ENCODE assay signal across 1 cellular context in the genomic region with DNA sequence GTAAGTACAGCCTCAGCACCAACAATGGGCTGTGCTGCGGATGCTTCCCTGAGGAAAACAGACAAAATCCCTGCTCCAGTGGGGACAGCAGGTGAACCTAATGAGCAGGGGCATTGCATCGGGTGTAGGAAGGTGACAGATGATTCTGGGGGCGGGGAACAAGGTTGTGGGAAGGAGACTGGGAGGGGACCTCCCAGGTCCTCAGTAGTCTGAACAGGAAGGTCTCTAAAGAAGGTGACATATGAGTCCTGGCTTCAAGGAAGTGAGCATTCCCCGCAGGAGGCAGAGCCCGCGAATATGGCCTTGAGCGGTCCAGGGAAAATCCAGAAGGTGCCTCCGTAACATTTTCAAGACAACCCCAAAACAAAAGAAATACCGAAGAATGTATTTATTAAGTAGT.
TF ChIP-seq lines count a peak whose summit lies in the region.

No MANE protein-coding gene starts in this region.

TF ChIP-seq in K562, 482 proteins besides CTCF, POLR2A, EP300 and RAD21 (continued from another document):
- TF ChIP-seq, protein P1, sequence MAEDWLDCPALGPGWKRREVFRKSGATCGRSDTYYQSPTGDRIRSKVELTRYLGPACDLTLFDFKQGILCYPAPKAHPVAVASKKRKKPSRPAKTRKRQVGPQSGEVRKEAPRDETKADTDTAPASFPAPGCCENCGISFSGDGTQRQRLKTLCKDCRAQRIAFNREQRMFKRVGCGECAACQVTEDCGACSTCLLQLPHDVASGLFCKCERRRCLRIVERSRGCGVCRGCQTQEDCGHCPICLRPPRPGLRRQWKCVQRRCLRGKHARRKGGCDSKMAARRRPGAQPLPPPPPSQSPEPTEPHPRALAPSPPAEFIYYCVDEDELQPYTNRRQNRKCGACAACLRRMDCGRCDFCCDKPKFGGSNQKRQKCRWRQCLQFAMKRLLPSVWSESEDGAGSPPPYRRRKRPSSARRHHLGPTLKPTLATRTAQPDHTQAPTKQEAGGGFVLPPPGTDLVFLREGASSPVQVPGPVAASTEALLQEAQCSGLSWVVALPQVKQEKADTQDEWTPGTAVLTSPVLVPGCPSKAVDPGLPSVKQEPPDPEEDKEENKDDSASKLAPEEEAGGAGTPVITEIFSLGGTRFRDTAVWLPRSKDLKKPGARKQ (CRISPR knock-in tag; IDR thresholded peaks at IDR 0.05), result no peak
- TF ChIP-seq RNF2 (IDR thresholded peaks at IDR 0.05) (no peak), FOS (IDR thresholded peaks at IDR 0.05; ENCODE audit: extremely low read depth, insufficient read length) (no peak), TFAM (CRISPR knock-in tag; conservative IDR thresholded peaks at IDR 0.05) (no peak), ZNF444 (CRISPR knock-in tag; IDR thresholded peaks at IDR 0.05) (no peak), NFXL1 (CRISPR knock-in tag; IDR thresholded peaks at IDR 0.05) (no peak)
- TF ChIP-seq, protein P2, sequence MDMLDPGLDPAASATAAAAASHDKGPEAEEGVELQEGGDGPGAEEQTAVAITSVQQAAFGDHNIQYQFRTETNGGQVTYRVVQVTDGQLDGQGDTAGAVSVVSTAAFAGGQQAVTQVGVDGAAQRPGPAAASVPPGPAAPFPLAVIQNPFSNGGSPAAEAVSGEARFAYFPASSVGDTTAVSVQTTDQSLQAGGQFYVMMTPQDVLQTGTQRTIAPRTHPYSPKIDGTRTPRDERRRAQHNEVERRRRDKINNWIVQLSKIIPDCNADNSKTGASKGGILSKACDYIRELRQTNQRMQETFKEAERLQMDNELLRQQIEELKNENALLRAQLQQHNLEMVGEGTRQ (CRISPR knock-in tag; IDR thresholded peaks at IDR 0.05), result no peak
- TF ChIP-seq, protein P3, sequence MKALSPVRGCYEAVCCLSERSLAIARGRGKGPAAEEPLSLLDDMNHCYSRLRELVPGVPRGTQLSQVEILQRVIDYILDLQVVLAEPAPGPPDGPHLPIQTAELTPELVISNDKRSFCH (CRISPR knock-in tag; IDR thresholded peaks at IDR 0.05), result no peak
- TF ChIP-seq, protein P3 (tag; IDR thresholded peaks at IDR 0.05), result no peak
- TF ChIP-seq, protein P4, sequence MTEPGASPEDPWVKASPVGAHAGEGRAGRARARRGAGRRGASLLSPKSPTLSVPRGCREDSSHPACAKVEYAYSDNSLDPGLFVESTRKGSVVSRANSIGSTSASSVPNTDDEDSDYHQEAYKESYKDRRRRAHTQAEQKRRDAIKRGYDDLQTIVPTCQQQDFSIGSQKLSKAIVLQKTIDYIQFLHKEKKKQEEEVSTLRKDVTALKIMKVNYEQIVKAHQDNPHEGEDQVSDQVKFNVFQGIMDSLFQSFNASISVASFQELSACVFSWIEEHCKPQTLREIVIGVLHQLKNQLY (CRISPR knock-in tag; conservative IDR thresholded peaks at IDR 0.05), result no peak
